Comparison of ENCODE assay signal across 1 cellular context in the genomic region with DNA sequence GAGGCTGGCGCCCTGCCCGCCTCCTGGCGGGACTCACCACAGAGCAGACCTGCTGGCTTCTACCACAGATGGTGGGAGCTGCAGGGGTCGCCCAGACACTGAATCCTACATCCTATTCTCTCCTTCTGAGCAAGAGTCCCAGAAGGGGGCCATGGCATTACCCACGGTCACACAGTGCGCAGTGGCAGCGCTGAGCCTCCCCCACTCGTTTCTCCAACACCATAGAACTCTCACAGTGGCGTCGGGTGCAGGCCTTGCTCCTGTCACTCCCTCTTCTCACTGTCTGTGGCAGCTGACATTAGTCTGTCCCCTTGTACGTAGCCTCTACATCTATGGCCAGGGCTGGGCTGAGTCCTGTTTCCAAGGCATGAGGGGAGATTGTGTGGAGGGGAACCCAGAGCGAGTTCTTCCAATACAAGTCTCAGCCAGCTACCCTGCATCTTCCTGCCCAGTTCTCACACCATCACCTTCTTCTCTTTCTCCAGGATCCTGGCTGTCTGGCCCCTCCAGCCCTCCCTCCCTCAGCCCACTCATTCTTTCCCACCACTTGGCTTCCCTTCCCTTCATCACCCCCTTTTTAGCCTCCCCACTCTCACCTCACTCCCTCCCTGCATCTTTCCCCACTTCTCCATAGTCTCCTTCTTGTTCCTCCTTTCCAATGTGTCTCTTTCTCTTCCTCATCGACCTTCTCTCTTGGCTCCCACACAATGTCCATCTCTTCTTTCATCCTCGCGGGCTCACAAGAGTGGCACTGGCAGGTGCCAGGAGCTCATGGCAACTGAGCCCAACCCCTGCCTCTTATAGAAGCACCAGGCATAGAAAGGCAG.
TF ChIP-seq lines count a peak whose summit lies in the region.

No MANE protein-coding gene starts in this region.

TF ChIP-seq in GM23338, 12 proteins besides CTCF, POLR2A, EP300 and RAD21:
- no peak for TF ChIP-seq NANOG (IDR thresholded peaks at IDR 0.05; ENCODE audit: borderline replicate concordance)
- no peak for TF ChIP-seq EZH2phosphoT487 (IDR thresholded peaks at IDR 0.05; ENCODE audit: unreplicated experiment)
- TF ChIP-seq POLR2AphosphoS5 (IDR thresholded peaks at IDR 0.05; ENCODE audit: low read depth) = no peak
- TF ChIP-seq JUNB (IDR thresholded peaks at IDR 0.05; ENCODE audit: unreplicated experiment) = no peak
- TF ChIP-seq, protein P1, sequence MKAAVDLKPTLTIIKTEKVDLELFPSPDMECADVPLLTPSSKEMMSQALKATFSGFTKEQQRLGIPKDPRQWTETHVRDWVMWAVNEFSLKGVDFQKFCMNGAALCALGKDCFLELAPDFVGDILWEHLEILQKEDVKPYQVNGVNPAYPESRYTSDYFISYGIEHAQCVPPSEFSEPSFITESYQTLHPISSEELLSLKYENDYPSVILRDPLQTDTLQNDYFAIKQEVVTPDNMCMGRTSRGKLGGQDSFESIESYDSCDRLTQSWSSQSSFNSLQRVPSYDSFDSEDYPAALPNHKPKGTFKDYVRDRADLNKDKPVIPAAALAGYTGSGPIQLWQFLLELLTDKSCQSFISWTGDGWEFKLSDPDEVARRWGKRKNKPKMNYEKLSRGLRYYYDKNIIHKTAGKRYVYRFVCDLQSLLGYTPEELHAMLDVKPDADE (IDR thresholded peaks at IDR 0.05) = no peak
- TF ChIP-seq ZNF331 (CRISPR knock-in tag; IDR thresholded peaks at IDR 0.05; ENCODE audit: low read depth) = 0 out of 2 replicates have a peak, but pooled peaks have one; percentile 15
- TF ChIP-seq, protein P2, sequence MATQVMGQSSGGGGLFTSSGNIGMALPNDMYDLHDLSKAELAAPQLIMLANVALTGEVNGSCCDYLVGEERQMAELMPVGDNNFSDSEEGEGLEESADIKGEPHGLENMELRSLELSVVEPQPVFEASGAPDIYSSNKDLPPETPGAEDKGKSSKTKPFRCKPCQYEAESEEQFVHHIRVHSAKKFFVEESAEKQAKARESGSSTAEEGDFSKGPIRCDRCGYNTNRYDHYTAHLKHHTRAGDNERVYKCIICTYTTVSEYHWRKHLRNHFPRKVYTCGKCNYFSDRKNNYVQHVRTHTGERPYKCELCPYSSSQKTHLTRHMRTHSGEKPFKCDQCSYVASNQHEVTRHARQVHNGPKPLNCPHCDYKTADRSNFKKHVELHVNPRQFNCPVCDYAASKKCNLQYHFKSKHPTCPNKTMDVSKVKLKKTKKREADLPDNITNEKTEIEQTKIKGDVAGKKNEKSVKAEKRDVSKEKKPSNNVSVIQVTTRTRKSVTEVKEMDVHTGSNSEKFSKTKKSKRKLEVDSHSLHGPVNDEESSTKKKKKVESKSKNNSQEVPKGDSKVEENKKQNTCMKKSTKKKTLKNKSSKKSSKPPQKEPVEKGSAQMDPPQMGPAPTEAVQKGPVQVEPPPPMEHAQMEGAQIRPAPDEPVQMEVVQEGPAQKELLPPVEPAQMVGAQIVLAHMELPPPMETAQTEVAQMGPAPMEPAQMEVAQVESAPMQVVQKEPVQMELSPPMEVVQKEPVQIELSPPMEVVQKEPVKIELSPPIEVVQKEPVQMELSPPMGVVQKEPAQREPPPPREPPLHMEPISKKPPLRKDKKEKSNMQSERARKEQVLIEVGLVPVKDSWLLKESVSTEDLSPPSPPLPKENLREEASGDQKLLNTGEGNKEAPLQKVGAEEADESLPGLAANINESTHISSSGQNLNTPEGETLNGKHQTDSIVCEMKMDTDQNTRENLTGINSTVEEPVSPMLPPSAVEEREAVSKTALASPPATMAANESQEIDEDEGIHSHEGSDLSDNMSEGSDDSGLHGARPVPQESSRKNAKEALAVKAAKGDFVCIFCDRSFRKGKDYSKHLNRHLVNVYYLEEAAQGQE (IDR thresholded peaks at IDR 0.05; ENCODE audit: unreplicated experiment) = no peak
- TF ChIP-seq ZNF462 (CRISPR knock-in tag; IDR thresholded peaks at IDR 0.05) = no peak
